8 cellular contexts compared by ENCODE assay signal in the genomic region with DNA sequence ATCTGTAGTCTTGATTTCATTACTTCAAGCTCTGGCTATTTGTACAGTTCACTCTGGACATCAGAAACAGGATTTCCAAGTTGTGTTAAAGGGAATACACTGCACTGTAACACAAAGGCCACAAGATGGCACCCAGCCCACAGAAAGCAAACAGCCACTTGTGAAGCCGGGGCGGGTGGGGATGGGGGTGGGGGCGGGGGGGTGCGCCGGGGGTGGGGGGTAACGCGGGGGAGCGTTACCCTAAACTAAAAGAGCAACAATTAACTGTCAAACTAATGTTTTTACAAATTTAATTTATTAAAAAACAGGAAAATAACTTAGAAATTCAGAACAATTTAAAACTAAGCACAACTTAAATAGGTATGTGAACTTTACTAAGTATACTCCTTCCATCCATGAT. TPM values are rescaled to one million over a fixed set of nuclear protein-coding genes. Genes with fewer than 3 reads are reported as not detected.
DNase-seq lines count a peak whose midpoint lies in the region; ATAC-seq, FAIRE-seq and TF ChIP-seq lines count a peak whose summit lies in the region.

No MANE protein-coding gene starts in this region.

- H3K27ac ChIP-seq in endothelial cell of umbilical vein (ENCODE audit: insufficient read depth, low read depth, low read length): no peak overlapping the region
- no peak overlapping the region for H3K27ac ChIP-seq in thoracic aorta

- ATAC-seq in GM21515 (IDR thresholded peaks at IDR 0.05; ENCODE audit: unreplicated experiment): peak; percentile 54
- ATAC-seq in activated B cell treated with CpG ODN at 0.5 μM for 24 hours (ENCODE audit: low read depth): peak; percentile 78
- peak; percentile 73 for ATAC-seq in mucosa of descending colon
- no peak for ATAC-seq in thoracic aorta (ENCODE audit: insufficient number of reproducible peaks, low FRiP score, low read depth)
- ATAC-seq in HG03196 (IDR thresholded peaks at IDR 0.05; ENCODE audit: unreplicated experiment): no peak

- no peaks in the 10 kb centered on the region for H3K9me3 Mint-ChIP-seq in activated B cell treated with CpG ODN at 0.5 μM for 24 hours

- CTCF ChIA-PET in activated B cell treated with CpG ODN at 0.5 μM for 24 hours (lab: Charles Lee): interaction anchor here (0.8 to 6.8 kb wide), 3 partner anchors 203 to 213 kb away, joined by 3 to 79 read pairs (median 3); a partner anchor contains a TSS
- CTCF ChIA-PET in endothelial cell of umbilical vein (lab: Charles Lee): interaction anchor here (0.7 to 6.7 kb wide), 3 partner anchors 207 to 359 kb away, joined by 3 to 85 read pairs (median 5); a partner anchor contains a TSS

- H3K27me3 ChIP-seq in endothelial cell of umbilical vein (ENCODE audit: control insufficient read depth in 2 of 2, insufficient read depth in 2 of 2, low read length in 2 of 2) (no peaks in the 10 kb centered on the region), thoracic aorta (replicated peaks; ENCODE audit: insufficient read depth) (no peaks in the 10 kb centered on the region)

- no peaks in the 10 kb centered on the region for H3K27me3 Mint-ChIP-seq in activated B cell treated with CpG ODN at 0.5 μM for 24 hours

- H4K20me1 ChIP-seq in endothelial cell of umbilical vein (replicated peaks; ENCODE audit: control insufficient read depth, extremely low read depth, insufficient read depth, low read length): no peaks in the 10 kb centered on the region

- no peak overlapping the region for H3K27ac Mint-ChIP-seq in activated B cell treated with CpG ODN at 0.5 μM for 24 hours

- H3K4me3 ChIP-seq in endothelial cell of umbilical vein (replicated peaks in 1 of 3; ENCODE audit: insufficient read depth in 1 of 3, low read depth in 1 of 3, low read length in 3 of 3) (no peak overlapping the region), mucosa of descending colon (no peak overlapping the region), thoracic aorta (no peak overlapping the region)

- no peaks in the 10 kb centered on the region for H3K36me3 Mint-ChIP-seq in activated B cell treated with CpG ODN at 0.5 μM for 24 hours (ENCODE audit: low read depth)

- H3K9me1 ChIP-seq in endothelial cell of umbilical vein (replicated peaks; ENCODE audit: control insufficient read depth, extremely low read depth, insufficient read depth, low read length): no peaks in the 10 kb centered on the region

- TF ChIP-seq CTCF in activated B cell treated with CpG ODN at 0.5 μM for 24 hours (IDR thresholded peaks at IDR 0.05) (no peak), endothelial cell of umbilical vein (IDR thresholded peaks at IDR 0.05; ENCODE audit: extremely low read depth in 1 of 2, insufficient read depth in 1 of 2, low read depth in 1 of 2, low read length in 2 of 2) (peak; percentile 5 to 33), mucosa of descending colon (IDR thresholded peaks at IDR 0.05) (peak; percentile 22), thoracic aorta (IDR thresholded peaks at IDR 0.05) (peak; percentile 42)

- no peaks in the 10 kb centered on the region for H3K4me1 Mint-ChIP-seq in activated B cell treated with CpG ODN at 0.5 μM for 24 hours

- intact Hi-C loops in activated B cell treated with CpG ODN at 0.5 μM for 24 hours (cut with micrococcal nuclease) (loop anchor here (1.0 to 10.0 kb wide), 7 partner anchors 48 to 550 kb away; a partner anchor contains a TSS), endothelial cell of umbilical vein (cut with micrococcal nuclease) (loop anchor here (1.0 to 10.0 kb wide), 4 partner anchors 90 to 548 kb away; a partner anchor contains a TSS), mucosa of descending colon (cut with DNase I, micrococcal nuclease) (loop anchor here (10.0 kb wide), 1 partner anchor 210 kb away; a partner anchor contains a TSS)

- DNase-seq in DMS153 treated with DMSO at 0.1 percent for 48 hours (lab: John Stamatoyannopoulos, UW; ENCODE audit: unreplicated experiment): peak; percentile 8
- DNase-seq in NCI-H1105 (lab: John Stamatoyannopoulos, UW): peak; percentile 19
- DNase-seq in activated B cell treated with CpG ODN at 0.5 μM for 24 hours: no peak
- DNase-seq in endothelial cell of umbilical vein (ENCODE audit: low read depth, low spot score): peak; percentile 42
- DNase-seq in mucosa of descending colon: peak in 2 of 3 donors; percentile 31 to 56
- DNase-seq in thoracic aorta (ENCODE audit: low spot score): peak; percentile 2

- H2AFZ ChIP-seq in endothelial cell of umbilical vein (ENCODE audit: low read depth, low read length): no peak overlapping the region

- dilution Hi-C loops in endothelial cell of umbilical vein (cut with MboI; ENCODE audit: extremely low pct_ligation_motif_present, low sequenced_read_pairs): no loop called here

- no TSS peak for BruUV-seq in endothelial cell of umbilical vein (replicated peaks; lab: Mats Ljungman, UMichigan)

- H3K9ac ChIP-seq in endothelial cell of umbilical vein (replicated peaks; ENCODE audit: extremely low read depth, insufficient read depth, low read length): no peak overlapping the region

- no peak for TF ChIP-seq POLR2A in endothelial cell of umbilical vein (IDR thresholded peaks at IDR 0.05; ENCODE audit: low read depth, low read length)

- H3K36me3 ChIP-seq in endothelial cell of umbilical vein (ENCODE audit: control insufficient read depth in 2 of 2, extremely low read depth in 1 of 2, insufficient read depth in 2 of 2, low read length in 2 of 2) (no peaks in the 10 kb centered on the region), mucosa of descending colon (ENCODE audit: low read depth) (no peaks in the 10 kb centered on the region), thoracic aorta (no peaks in the 10 kb centered on the region)

- H3K4me2 ChIP-seq in endothelial cell of umbilical vein (ENCODE audit: insufficient read depth, low read length): peak overlapping the region; percentile 31

- no peaks in the 10 kb centered on the region for H3K79me2 ChIP-seq in endothelial cell of umbilical vein (ENCODE audit: control insufficient read depth, insufficient read depth, low read length)

- H3K9me3 ChIP-seq in endothelial cell of umbilical vein (replicated peaks; ENCODE audit: control insufficient read depth, insufficient read depth, low read length) (no peaks in the 10 kb centered on the region), mucosa of descending colon (no peaks in the 10 kb centered on the region), thoracic aorta (no peaks in the 10 kb centered on the region)

- no peak overlapping the region for H3K4me3 Mint-ChIP-seq in activated B cell treated with CpG ODN at 0.5 μM for 24 hours

- POLR2A ChIA-PET in activated B cell treated with CpG ODN at 0.5 μM for 24 hours (lab: Charles Lee): interaction anchor here (0.9 to 1.0 kb wide), 2 partner anchors 27 to 207 kb away, joined by 3 read pairs; a partner anchor contains a TSS
- POLR2A ChIA-PET in endothelial cell of umbilical vein (lab: Charles Lee): no interaction called here

- no peak for FAIRE-seq in endothelial cell of umbilical vein (lab: Jason Lieb, UNC)

- no peaks in the 10 kb centered on the region for H3K4me1 ChIP-seq in endothelial cell of umbilical vein (ENCODE audit: control insufficient read depth, extremely low read depth, insufficient read depth, low read length)
- H3K4me1 ChIP-seq in mucosa of descending colon (ENCODE audit: low read depth): no peaks in the 10 kb centered on the region
- H3K4me1 ChIP-seq in thoracic aorta (ENCODE audit: control insufficient read depth in 1 of 2, low read depth in 2 of 2): no peaks in the 10 kb centered on the region

TF ChIP-seq in endothelial cell of umbilical vein, 7 proteins besides CTCF, POLR2A, EP300 and RAD21:
- TF ChIP-seq JUN (IDR thresholded peaks at IDR 0.05; ENCODE audit: borderline replicate concordance, insufficient read depth, insufficient read length, low read depth) (no peak), FOS (IDR thresholded peaks at IDR 0.05; ENCODE audit: borderline replicate concordance, insufficient read depth, low read length) (no peak), GATA2 (IDR thresholded peaks at IDR 0.05; ENCODE audit: insufficient read depth, insufficient read length, low read depth, low read length) (no peak), POLR2AphosphoS5 (IDR thresholded peaks at IDR 0.05; ENCODE audit: insufficient read depth, low read depth, low read length) (no peak), EZH2 (IDR thresholded peaks at IDR 0.05; ENCODE audit: borderline replicate concordance, low read depth, low read length, severe bottlenecking) (no peak), MYC (IDR thresholded peaks at IDR 0.05; ENCODE audit: low read depth, low read length) (no peak)
- TF ChIP-seq, protein P1, sequence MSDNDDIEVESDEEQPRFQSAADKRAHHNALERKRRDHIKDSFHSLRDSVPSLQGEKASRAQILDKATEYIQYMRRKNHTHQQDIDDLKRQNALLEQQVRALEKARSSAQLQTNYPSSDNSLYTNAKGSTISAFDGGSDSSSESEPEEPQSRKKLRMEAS (IDR thresholded peaks at IDR 0.05; ENCODE audit: insufficient read depth, insufficient read length): no peak

RNA-seq across cellular contexts. Expression of a gene that starts 27.3 kb away (rescaled TPM):
- 29.2 and 35.5 TPM in 2 replicates for total RNA-seq in activated B cell treated with CpG ODN at 0.5 μM for 24 hours
- 141 and 144 TPM in 2 replicates for total RNA-seq in endothelial cell of umbilical vein
- 145 and 164 TPM in 2 replicates for polyA plus RNA-seq in endothelial cell of umbilical vein
- 147 and 159 TPM in 2 replicates for polyA plus RNA-seq in endothelial cell of umbilical vein (2011; cell fraction: cytosol; rRNA removed)
- 50.7 and 61.4 TPM in 2 replicates for polyA plus RNA-seq in endothelial cell of umbilical vein (2011; cell fraction: nucleus; rRNA removed)
- polyA plus RNA-seq in endothelial cell of umbilical vein (2012): 222 and 239 TPM in 2 replicates
- polyA minus RNA-seq in endothelial cell of umbilical vein: 60.8 and 65.5 TPM in 2 replicates
- 51.8 TPM for polyA minus RNA-seq in endothelial cell of umbilical vein (2011; cell fraction: cytosol; rRNA and poly(A)+ RNA removed)
- 14.3 and 20.0 TPM in 2 replicates for polyA minus RNA-seq in endothelial cell of umbilical vein (2011; cell fraction: nucleus; rRNA and poly(A)+ RNA removed)
- 10 to 100 TPM; 23.4 to 58.5 (median 33.2) TPM for total RNA-seq in mucosa of descending colon
- total RNA-seq in thoracic aorta: 100 to 1,000 TPM in 1 of 2 donors, 10 to 100 TPM in 1; 62.2 to 117 TPM

RNA-seq across cellular contexts. Expression of a gene that starts 48.5 kb away (rescaled TPM):
- total RNA-seq in activated B cell treated with CpG ODN at 0.5 μM for 24 hours (46.0 and 49.4 TPM in 2 replicates), endothelial cell of umbilical vein (83.1 and 88.5 TPM in 2 replicates), mucosa of descending colon (10 to 100 TPM; 15.6 to 30.3 (median 22.8) TPM), thoracic aorta (10 to 100 TPM; 57.7 to 62.5 TPM)
- polyA plus RNA-seq in endothelial cell of umbilical vein: 37.5 and 38.4 TPM in 2 replicates
- 42.7 and 46.6 TPM in 2 replicates for polyA plus RNA-seq in endothelial cell of umbilical vein (2011; cell fraction: cytosol; rRNA removed)
- polyA plus RNA-seq in endothelial cell of umbilical vein (2011; cell fraction: nucleus; rRNA removed): 117 and 153 TPM in 2 replicates
- 76.9 and 96.7 TPM in 2 replicates for polyA plus RNA-seq in endothelial cell of umbilical vein (2012)
- polyA minus RNA-seq in endothelial cell of umbilical vein: 42.3 and 46.6 TPM in 2 replicates
- polyA minus RNA-seq in endothelial cell of umbilical vein (2011; cell fraction: cytosol; rRNA and poly(A)+ RNA removed): 32.6 TPM
- 31.4 and 44.0 TPM in 2 replicates for polyA minus RNA-seq in endothelial cell of umbilical vein (2011; cell fraction: nucleus; rRNA and poly(A)+ RNA removed)

Comparison
In these comparisons a context has a peak if more than half of its experiments do, and no peak if none do; other contexts are left out.
1. ATAC-seq: peak in GM21515 (single experiment), activated B cell treated with CpG ODN at 0.5 μM for 24 hours (single experiment) and mucosa of descending colon (single experiment); none in thoracic aorta (single experiment) and HG03196 (single experiment).